ENCODE assay signal across 8 cellular contexts in the genomic region with DNA sequence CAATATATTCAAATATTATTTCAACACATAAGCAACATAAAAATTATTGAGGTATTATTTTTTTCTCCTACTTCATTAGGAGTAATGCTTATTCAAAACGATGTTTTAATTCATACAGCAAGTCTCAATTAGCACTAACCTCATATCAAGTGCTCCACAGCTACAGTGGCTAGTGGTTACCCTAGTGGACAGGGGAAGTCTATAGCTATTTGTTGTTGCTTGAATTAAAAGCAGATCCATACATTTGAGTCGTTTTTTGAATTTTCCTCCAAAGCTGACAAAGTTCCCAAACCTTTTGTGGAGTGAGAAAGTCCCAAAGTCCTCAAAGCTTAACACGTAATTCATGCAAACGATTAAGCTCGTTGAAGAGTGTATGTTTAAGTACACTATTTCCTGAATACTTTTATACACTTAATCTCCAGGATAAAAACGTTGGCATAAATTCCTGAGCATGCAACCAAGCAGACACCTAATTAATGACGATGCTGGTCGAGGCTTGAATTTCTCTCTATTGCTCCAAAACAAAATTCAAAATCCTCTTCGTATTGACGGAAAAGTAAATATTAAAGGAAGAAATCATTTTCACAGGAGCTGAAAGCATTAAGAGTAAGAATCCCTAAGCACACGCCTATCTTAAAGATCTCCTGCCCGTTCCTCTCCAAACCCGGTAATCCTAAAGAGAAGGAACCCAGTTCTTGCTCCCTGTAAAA. TPM values are rescaled to one million over a fixed set of nuclear protein-coding genes. Genes with fewer than 3 reads are reported as not detected.
DNase-seq lines count a peak whose midpoint lies in the region; ATAC-seq, FAIRE-seq and TF ChIP-seq lines count a peak whose summit lies in the region.

No MANE protein-coding gene starts in this region.

- peak overlapping the region; percentile 73 for H3K4me3 ChIP-seq in BE2C (ENCODE audit: low read depth, low read length)
- peak overlapping the region; percentile 84 for H3K4me3 ChIP-seq in HUES64 (ENCODE audit: low read length)
- H3K4me3 ChIP-seq in liver (ENCODE audit: low read depth in 1 of 3, low read length in 3 of 3): peak overlapping the region; percentile 80 to 93 (median 84)
- H3K4me3 ChIP-seq in upper lobe of left lung: peak overlapping the region; percentile 75 to 99 (median 78)

- TF ChIP-seq CTCF in BE2C (IDR thresholded peaks at IDR 0.05; ENCODE audit: low read depth, low read length) (peak; percentile 23), liver (IDR thresholded peaks at IDR 0.05; ENCODE audit: low read depth, low read length, missing input control) (peak; percentile 3), upper lobe of left lung (IDR thresholded peaks at IDR 0.05) (peak in 1 of 6 experiments; percentile 10)

- H3K9ac ChIP-seq in HUES64 (ENCODE audit: low read depth, low read length): peak overlapping the region; percentile 61
- H3K9ac ChIP-seq in liver (ENCODE audit: low read depth in 1 of 2, low read length in 2 of 2): peak overlapping the region; percentile 79 to 92

- POLR2A ChIA-PET in HEK293T (lab: Yijun Ruan, JAX): interaction anchor here (1.5 to 1.6 kb wide), 2 partner anchors 8 to 11 kb away, joined by 3 read pairs; no protein-coding TSS in a partner anchor

- H3K36me3 ChIP-seq in BE2C: no peaks in the 10 kb centered on the region
- H3K36me3 ChIP-seq in HUES64 (ENCODE audit: insufficient read depth, low read length): no peaks in the 10 kb centered on the region
- no peaks in the 10 kb centered on the region for H3K36me3 ChIP-seq in liver (ENCODE audit: control insufficient read depth in 4 of 4, insufficient read depth in 3 of 4, low read depth in 1 of 4, low read length in 3 of 4)
- no peaks in the 10 kb centered on the region for H3K36me3 ChIP-seq in upper lobe of left lung

- FAIRE-seq in HTR-8/SVneo (lab: Jason Lieb, UNC): no peak

- TF ChIP-seq RAD21 in liver (IDR thresholded peaks at IDR 0.05): no peak

- 28% methylated on average over 7 of the region's 13 CpGs for WGBS in HUES64
- 6% methylated on average over 13 of the region's 13 CpGs for WGBS in liver
- WGBS in upper lobe of left lung, 2 donors: 3 to 5% methylated on average over 13 of the region's 13 CpGs

- no peak for ATAC-seq in upper lobe of left lung (ENCODE audit: low FRiP score in 2 of 2)

- H3K4me1 ChIP-seq in BE2C (no peaks in the 10 kb centered on the region; the same call in 1 of the 2 replicates), HUES64 (ENCODE audit: insufficient read depth, low read length) (peaks cover 6% of the 10 kb centered on the region; the same call in 1 of the 2 replicates), liver (ENCODE audit: control insufficient read depth in 4 of 4, insufficient read depth in 4 of 4, low read length in 3 of 4) (peaks cover 0 to 15% (median 2%) of the 10 kb centered on the region in 4 donors), upper lobe of left lung (peaks cover 21 to 47% (median 32%) of the 10 kb centered on the region in 4 donors)

- CTCF ChIA-PET in HEK293T (lab: Yijun Ruan, JAX): no interaction called here

- H3K27me3 ChIP-seq in BE2C (no peaks in the 10 kb centered on the region), HUES64 (ENCODE audit: insufficient read depth, low read length) (peaks cover 46% of the 10 kb centered on the region), liver (ENCODE audit: control insufficient read depth in 4 of 4, insufficient read depth in 4 of 4, low read length in 3 of 4) (no peaks in the 10 kb centered on the region), upper lobe of left lung (no peaks in the 10 kb centered on the region)

- no peak for TF ChIP-seq POLR2A in upper lobe of left lung (IDR thresholded peaks at IDR 0.05)

- H3K27ac ChIP-seq in HUES64 (ENCODE audit: low read depth, low read length) (no peak overlapping the region), angular gyrus (ENCODE audit: low read depth, low read length) (peak overlapping the region; percentile 64), liver (ENCODE audit: low read depth in 1 of 2, low read length in 2 of 2) (peak overlapping the region; percentile 94 to 97), upper lobe of left lung (peak overlapping the region; percentile 92 to 97 (median 96))

- DNase-seq in BE2C: no peak
- no peak for DNase-seq in upper lobe of left lung
- DNase-seq in HEK293T (ENCODE audit: extremely low spot score): no peak
- no peak for DNase-seq in HTR-8/SVneo (ENCODE audit: insufficient read length, low spot score)
- no peak for DNase-seq in SIG-M5 treated with dmso at 0.1 percent for 504 hours (lab: John Stamatoyannopoulos, UW; ENCODE audit: unreplicated experiment)

- no peak for TF ChIP-seq EP300 in upper lobe of left lung (IDR thresholded peaks at IDR 0.05)

- H3K9me3 ChIP-seq in BE2C (no peaks in the 10 kb centered on the region), HUES64 (ENCODE audit: insufficient read depth, low read depth, low read length) (no peaks in the 10 kb centered on the region), liver (ENCODE audit: control insufficient read depth in 4 of 4, low read length in 3 of 4) (no peaks in the 10 kb centered on the region), upper lobe of left lung (no peaks in the 10 kb centered on the region)

TF ChIP-seq in liver, 16 proteins besides CTCF, POLR2A, EP300 and RAD21:
- TF ChIP-seq, protein P1, sequence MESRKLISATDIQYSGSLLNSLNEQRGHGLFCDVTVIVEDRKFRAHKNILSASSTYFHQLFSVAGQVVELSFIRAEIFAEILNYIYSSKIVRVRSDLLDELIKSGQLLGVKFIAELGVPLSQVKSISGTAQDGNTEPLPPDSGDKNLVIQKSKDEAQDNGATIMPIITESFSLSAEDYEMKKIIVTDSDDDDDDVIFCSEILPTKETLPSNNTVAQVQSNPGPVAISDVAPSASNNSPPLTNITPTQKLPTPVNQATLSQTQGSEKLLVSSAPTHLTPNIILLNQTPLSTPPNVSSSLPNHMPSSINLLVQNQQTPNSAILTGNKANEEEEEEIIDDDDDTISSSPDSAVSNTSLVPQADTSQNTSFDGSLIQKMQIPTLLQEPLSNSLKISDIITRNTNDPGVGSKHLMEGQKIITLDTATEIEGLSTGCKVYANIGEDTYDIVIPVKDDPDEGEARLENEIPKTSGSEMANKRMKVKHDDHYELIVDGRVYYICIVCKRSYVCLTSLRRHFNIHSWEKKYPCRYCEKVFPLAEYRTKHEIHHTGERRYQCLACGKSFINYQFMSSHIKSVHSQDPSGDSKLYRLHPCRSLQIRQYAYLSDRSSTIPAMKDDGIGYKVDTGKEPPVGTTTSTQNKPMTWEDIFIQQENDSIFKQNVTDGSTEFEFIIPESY (IDR thresholded peaks at IDR 0.05): no peak
- TF ChIP-seq, protein P2, sequence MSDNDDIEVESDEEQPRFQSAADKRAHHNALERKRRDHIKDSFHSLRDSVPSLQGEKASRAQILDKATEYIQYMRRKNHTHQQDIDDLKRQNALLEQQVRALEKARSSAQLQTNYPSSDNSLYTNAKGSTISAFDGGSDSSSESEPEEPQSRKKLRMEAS (IDR thresholded peaks at IDR 0.05): peak; percentile 10
TF ChIP-seq in liver: peak in this region for 1.

TF ChIP-seq in HEK293T, 16 proteins besides CTCF, POLR2A, EP300 and RAD21:
- TF ChIP-seq TARDBP (IDR thresholded peaks at IDR 0.05): no peak
- no peak for TF ChIP-seq FOXK2 (IDR thresholded peaks at IDR 0.05)
- no peak for TF ChIP-seq FOXM1 (IDR thresholded peaks at IDR 0.05; ENCODE audit: borderline replicate concordance)
- TF ChIP-seq ELF4 (IDR thresholded peaks at IDR 0.05): no peak
- no peak for TF ChIP-seq CTBP1 (IDR thresholded peaks at IDR 0.05; ENCODE audit: borderline replicate concordance)
- no peak for TF ChIP-seq FOXA1 (IDR thresholded peaks at IDR 0.05)
- no peak for TF ChIP-seq NFRKB (IDR thresholded peaks at IDR 0.05)
- TF ChIP-seq HDGF (IDR thresholded peaks at IDR 0.05; ENCODE audit: borderline replicate concordance): no peak
- TF ChIP-seq SUZ12 (IDR thresholded peaks at IDR 0.05): no peak
- TF ChIP-seq L3MBTL2 (conservative IDR thresholded peaks at IDR 0.05): no peak
- no peak for TF ChIP-seq LEF1 (IDR thresholded peaks at IDR 0.05; ENCODE audit: borderline replicate concordance)
- TF ChIP-seq ZNF384 (IDR thresholded peaks at IDR 0.05): no peak
- TF ChIP-seq BHLHE40 (IDR thresholded peaks at IDR 0.05; ENCODE audit: borderline replicate concordance): no peak
- no peak for TF ChIP-seq SP1 (IDR thresholded peaks at IDR 0.05)
- TF ChIP-seq, protein P3, sequence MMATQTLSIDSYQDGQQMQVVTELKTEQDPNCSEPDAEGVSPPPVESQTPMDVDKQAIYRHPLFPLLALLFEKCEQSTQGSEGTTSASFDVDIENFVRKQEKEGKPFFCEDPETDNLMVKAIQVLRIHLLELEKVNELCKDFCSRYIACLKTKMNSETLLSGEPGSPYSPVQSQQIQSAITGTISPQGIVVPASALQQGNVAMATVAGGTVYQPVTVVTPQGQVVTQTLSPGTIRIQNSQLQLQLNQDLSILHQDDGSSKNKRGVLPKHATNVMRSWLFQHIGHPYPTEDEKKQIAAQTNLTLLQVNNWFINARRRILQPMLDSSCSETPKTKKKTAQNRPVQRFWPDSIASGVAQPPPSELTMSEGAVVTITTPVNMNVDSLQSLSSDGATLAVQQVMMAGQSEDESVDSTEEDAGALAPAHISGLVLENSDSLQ (IDR thresholded peaks at IDR 0.05): no peak
- TF ChIP-seq ARNT (IDR thresholded peaks at IDR 0.05): no peak

RNA-seq across cellular contexts. Expression of a gene that starts 1.0 kb away (rescaled TPM):
- 21.7 TPM for polyA plus RNA-seq in BE2C (2012; ENCODE audit: insufficient read depth, insufficient read length, low read depth)
- polyA plus RNA-seq in HUES64 (2013, experiment 1 of 2): 4.3 TPM
- polyA plus RNA-seq in HUES64 (2013, experiment 2 of 2): 5.7 TPM
- 10 to 100 TPM; 25.8 to 42.0 TPM for total RNA-seq in liver
- 1 to 10 TPM; 5.4 to 9.1 TPM for polyA plus RNA-seq in liver
- total RNA-seq in upper lobe of left lung: 100 to 1,000 TPM in 3 of 6 donors, 10 to 100 TPM in 3; 73.7 to 180 (median 97.4) TPM

RNA-seq across cellular contexts. Expression of a gene that starts 7.5 kb away (rescaled TPM):
- polyA plus RNA-seq in BE2C (2012; ENCODE audit: insufficient read depth, insufficient read length, low read depth): 0.25 TPM
- 0.15 TPM for polyA plus RNA-seq in HUES64 (2013, experiment 1 of 2)
- 0.13 TPM for polyA plus RNA-seq in HUES64 (2013, experiment 2 of 2)
- total RNA-seq in liver (under 1 TPM in 1 of 2 donors, not detected in 1; under 0.01 TPM), upper lobe of left lung (under 1 TPM in 3 of 6 donors, not detected in 3; 0.15 to 0.33 (median 0.24) TPM)
- under 1 TPM in 1 of 2 donors, not detected in 1; 0.02 TPM for polyA plus RNA-seq in liver
